9 cellular contexts compared by ENCODE assay signal in genomic region chr3:66490214-66490613, GRCh38. TPM values are rescaled to one million over a fixed set of nuclear protein-coding genes. Genes with fewer than 3 reads are reported as not detected.
A peak's percentile ranks its signal among the peaks of the same experiment; 100 is the strongest.
DNase-seq lines count a peak whose midpoint lies in the region; ATAC-seq, FAIRE-seq and TF ChIP-seq lines count a peak whose summit lies in the region.
"Had no signal": no experiment of that assay in that cellular context is flagged by ENCODE, and none has a peak within 500 bp of the region (broad histone marks: within the 10 kb centered on the region; RNA-seq: fewer than 3 reads in every experiment).

No MANE protein-coding gene starts in this region.

- peak overlapping the region; percentile 67 to 97 for H3K27ac ChIP-seq in prostate gland
- no peak overlapping the region for H3K27ac ChIP-seq in adrenal gland
- no peak overlapping the region for H3K27ac ChIP-seq in SK-N-SH (ENCODE audit: low read depth in 2 of 2, low read length in 1 of 2)

- H3K9me2 ChIP-seq in SK-N-SH = no peaks in the 10 kb centered on the region

- H3K36me3 Mint-ChIP-seq in type B pancreatic cell = peaks cover under 1% of the 10 kb centered on the region

- H3K4me1 Mint-ChIP-seq in type B pancreatic cell (ENCODE audit: unreplicated experiment) = peaks cover 69% of the 10 kb centered on the region

- H3F3A ChIP-seq in SK-N-SH (replicated peaks; ENCODE audit: insufficient read depth) = no peaks in the 10 kb centered on the region

- intact Hi-C loops in prostate gland (cut with DNase I) (no loop called here), adrenal gland (cut with DNase I) (no loop called here)

- peak; percentile 81 for FAIRE-seq in GM19239 (lab: Jason Lieb, UNC)
- FAIRE-seq: endometrium had no signal

- H3K27me3 ChIP-seq in prostate gland (replicated peaks; ENCODE audit: insufficient read depth) = no peaks in the 10 kb centered on the region
- no peaks in the 10 kb centered on the region for H3K27me3 ChIP-seq in adrenal gland
- H3K27me3 ChIP-seq in SK-N-SH (ENCODE audit: insufficient read depth) = peaks cover 19% of the 10 kb centered on the region; the same call in 1 of the 2 replicates

- H2AFZ ChIP-seq in SK-N-SH (ENCODE audit: low read depth) = no peak overlapping the region

- CTCF ChIA-PET in SK-N-SH (lab: Yijun Ruan, JAX) = no interaction called here

- no peak overlapping the region for H3K27ac Mint-ChIP-seq in type B pancreatic cell

- no peak overlapping the region for H3K4me2 ChIP-seq in SK-N-SH

- DNase-seq in GM19239 (ENCODE audit: insufficient read length, low spot score) (no peak), cardiac fibroblast (ENCODE audit: low read depth in 2 of 2) (peak; percentile 31 to 53), prostate gland (ENCODE audit: low spot score) (peak; percentile 43), middle frontal gyrus (ENCODE audit: extremely low spot score, low spot score) (no peak), adrenal gland (no peak), SK-N-SH (no peak), type B pancreatic cell (ENCODE audit: extremely low spot score, unreplicated experiment) (no peak)

- TF ChIP-seq CTCF in cardiac fibroblast (IDR thresholded peaks at IDR 0.05; ENCODE audit: low read depth, low read length) (no peak), prostate gland (IDR thresholded peaks at IDR 0.05) (no peak), adrenal gland (IDR thresholded peaks at IDR 0.05) (no peak), SK-N-SH (IDR thresholded peaks at IDR 0.05) (no peak), type B pancreatic cell (conservative IDR thresholded peaks at IDR 0.05) (no peak)

- no peaks in the 10 kb centered on the region for H3K36me3 ChIP-seq in prostate gland
- no peaks in the 10 kb centered on the region for H3K36me3 ChIP-seq in adrenal gland (replicated peaks in 1 of 2)
- no peaks in the 10 kb centered on the region for H3K36me3 ChIP-seq in SK-N-SH (replicated peaks in 1 of 2; ENCODE audit: control insufficient read depth in 1 of 2, insufficient read depth in 2 of 2, low read length in 1 of 2)

- H3K9me3 Mint-ChIP-seq in type B pancreatic cell = no peaks in the 10 kb centered on the region

- H4K20me1 ChIP-seq in SK-N-SH (ENCODE audit: insufficient read depth) = no peaks in the 10 kb centered on the region

- H3K4me3 Mint-ChIP-seq in type B pancreatic cell = no peak overlapping the region

- ATAC-seq in HG03135 (IDR thresholded peaks at IDR 0.05; ENCODE audit: unreplicated experiment) = peak; percentile 51

- H3K4me1 ChIP-seq in prostate gland (replicated peaks) = peaks cover 35% of the 10 kb centered on the region
- no peaks in the 10 kb centered on the region for H3K4me1 ChIP-seq in adrenal gland (replicated peaks in 1 of 2)
- H3K4me1 ChIP-seq in SK-N-SH (ENCODE audit: control insufficient read depth in 1 of 2, insufficient read depth in 2 of 2, low read depth in 1 of 2, low read length in 1 of 2) = no peaks in the 10 kb centered on the region

- peaks cover 10% of the 10 kb centered on the region for H3K27me3 Mint-ChIP-seq in type B pancreatic cell

- no peak for TF ChIP-seq POLR2A in prostate gland (IDR thresholded peaks at IDR 0.05)
- no peak for TF ChIP-seq POLR2A in adrenal gland (IDR thresholded peaks at IDR 0.05)

- no peak overlapping the region for H3K9ac ChIP-seq in SK-N-SH

- H3K4me3 ChIP-seq in cardiac fibroblast (replicated peaks in 1 of 2; ENCODE audit: low read depth in 2 of 2, low read length in 2 of 2) (no peak overlapping the region), prostate gland (no peak overlapping the region), adrenal gland (no peak overlapping the region), SK-N-SH (ENCODE audit: low read depth in 2 of 2, low read length in 1 of 2) (no peak overlapping the region)

- POLR2A ChIA-PET in SK-N-SH (lab: Yijun Ruan, JAX) = no interaction called here

- no peak for TF ChIP-seq EP300 in SK-N-SH (IDR thresholded peaks at IDR 0.05; ENCODE audit: borderline replicate concordance in 1 of 2, low read depth in 1 of 2, low read length in 1 of 2)

- H3K79me2 ChIP-seq in SK-N-SH (ENCODE audit: insufficient read depth) = no peaks in the 10 kb centered on the region

- 27% methylated on average over 4 of the region's 4 CpGs for WGBS in prostate gland
- WGBS in adrenal gland, 4 donors = 45 to 56% (median 52%) methylated on average over 4 of the region's 4 CpGs
- 78% methylated on average over 3 of the region's 4 CpGs for WGBS in SK-N-SH (ENCODE audit: low lambda C conversion rate)

- H3K9me3 ChIP-seq in prostate gland (no peaks in the 10 kb centered on the region), adrenal gland (replicated peaks in 1 of 3) (no peaks in the 10 kb centered on the region), SK-N-SH (no peaks in the 10 kb centered on the region)

- no peak for TF ChIP-seq RAD21 in SK-N-SH (IDR thresholded peaks at IDR 0.05; ENCODE audit: low read length)

TF ChIP-seq in SK-N-SH, 30 proteins besides CTCF, POLR2A, EP300 and RAD21:
- TF ChIP-seq YY1 (IDR thresholded peaks at IDR 0.05; ENCODE audit: low read depth) (no peak), SIN3A (IDR thresholded peaks at IDR 0.05; ENCODE audit: borderline replicate concordance, low read depth, low read length) (no peak), RCOR1 (IDR thresholded peaks at IDR 0.05; ENCODE audit: low read length) (no peak), NFIC (IDR thresholded peaks at IDR 0.05; ENCODE audit: borderline replicate concordance) (no peak), USF2 (IDR thresholded peaks at IDR 0.05; ENCODE audit: borderline replicate concordance, low read depth, low read length) (no peak), FOXJ3 (CRISPR knock-in tag; IDR thresholded peaks at IDR 0.05) (no peak), MXI1 (IDR thresholded peaks at IDR 0.05; ENCODE audit: low read depth, low read length) (no peak), REST (IDR thresholded peaks at IDR 0.05; ENCODE audit: low read depth, low read length) (no peak), GATA2 (CRISPR knock-in tag; IDR thresholded peaks at IDR 0.05) (no peak), MAX (IDR thresholded peaks at IDR 0.05; ENCODE audit: low read depth) (no peak), PBX3 (IDR thresholded peaks at IDR 0.05) (no peak), TEAD4 (IDR thresholded peaks at IDR 0.05; ENCODE audit: borderline replicate concordance, insufficient read depth) (no peak), RFX5 (IDR thresholded peaks at IDR 0.05; ENCODE audit: low read length) (no peak), JUND (IDR thresholded peaks at IDR 0.05) (no peak), MEF2A (IDR thresholded peaks at IDR 0.05; ENCODE audit: borderline replicate concordance, low read depth) (no peak), RXRA (IDR thresholded peaks at IDR 0.05; ENCODE audit: borderline replicate concordance, low read depth) (no peak)

RNA-seq across cellular contexts. Expression of gene LRIG1, which starts 10.6 kb away (rescaled TPM):
- 100 to 1,000 TPM; 119 to 186 TPM for total RNA-seq in prostate gland
- total RNA-seq in adrenal gland = 10 to 100 TPM in 2 of 8 donors, 1 to 10 TPM in 6; 2.8 to 13.3 (median 5.8) TPM
- polyA plus RNA-seq in adrenal gland = 1 to 10 TPM; 2.9 to 7.2 (median 3.2) TPM
- 1.5 and 1.7 TPM in 2 replicates for polyA plus RNA-seq in SK-N-SH (2012; rRNA removed)
- polyA plus RNA-seq in SK-N-SH (2012; cell fraction: cytosol; rRNA removed) = 1.5 and 1.9 TPM in 2 replicates
- 2.5 and 2.9 TPM in 2 replicates for polyA plus RNA-seq in SK-N-SH (2012; cell fraction: nucleus; rRNA removed)
- 10.9 and 28.9 TPM in 2 replicates for total RNA-seq in type B pancreatic cell (ENCODE audit: low replicate concordance)

Comparison
In these comparisons a context has a peak if more than half of its experiments do, and no peak if none do; other contexts are left out.
1. DNase-seq: peak in cardiac fibroblast (2 of 2) and prostate gland (single experiment); none in GM19239 (single experiment), middle frontal gyrus (single experiment), adrenal gland (0 of 7), SK-N-SH (single experiment) and type B pancreatic cell (single experiment).
2. H3K27ac ChIP-seq: peak in prostate gland (2 of 2); none in adrenal gland (0 of 5) and SK-N-SH (0 of 2).